24 cellular contexts compared by ENCODE assay signal in the genomic region with DNA sequence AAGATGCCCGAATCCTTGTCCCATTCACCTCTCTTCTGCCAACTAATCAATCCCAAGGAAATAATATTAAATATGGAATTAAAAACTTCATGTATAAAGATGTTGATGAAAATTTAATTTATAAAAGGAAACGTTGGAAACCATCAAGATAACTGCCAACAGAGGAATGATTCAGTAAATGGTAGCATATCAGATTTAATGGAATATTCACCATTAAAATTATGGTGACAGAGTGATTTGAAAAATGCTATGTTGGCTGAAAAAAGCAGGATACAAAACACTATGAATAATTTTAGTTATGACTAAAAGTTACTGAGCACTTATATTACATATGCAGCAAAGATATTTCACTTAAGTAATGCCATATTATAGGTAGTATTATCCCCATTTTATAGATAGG.
DNase-seq lines count a peak whose midpoint lies in the region; ATAC-seq, FAIRE-seq and TF ChIP-seq lines count a peak whose summit lies in the region.
"Had no signal": no experiment of that assay in that cellular context is flagged by ENCODE, and none has a peak within 500 bp of the region (broad histone marks: within the 10 kb centered on the region; RNA-seq: fewer than 3 reads in every experiment).

No MANE protein-coding gene starts in this region.

- H3K27me3 ChIP-seq in IMR-90 (ENCODE audit: control insufficient read depth, insufficient read depth, low read length) (no peaks in the 10 kb centered on the region), thoracic aorta (replicated peaks; ENCODE audit: insufficient read depth) (no peaks in the 10 kb centered on the region)
- H3K27me3 ChIP-seq: BLaER1 treated with 17β-estradiol and CSF1 and Interleukin-3, amounts not matched to agents 10 nM and 100 nM had no signal

- no TSS peak for BruUV-seq in IMR-90 (replicated peaks; lab: Mats Ljungman, UMichigan)

- H3K56ac ChIP-seq in IMR-90 (ENCODE audit: extremely low read depth, insufficient read depth, low read length) = no peak overlapping the region

- WGBS in A549 (ENCODE audit: missing lambda C conversion rate) = 59% methylated on average over 2 of the region's 2 CpGs
- WGBS in IMR-90 (ENCODE audit: extremely low coverage in 2 of 2, insufficient read length in 1 of 2), 2 experiments = no CpG with 5 or more reads among the region's 2 CpGs

- peaks cover 50% of the 10 kb centered on the region for H3K9me1 ChIP-seq in IMR-90 (ENCODE audit: insufficient read depth, low read length)

- peak overlapping the region; percentile 81; the same call in 1 of the 2 replicates for H4K91ac ChIP-seq in IMR-90 (ENCODE audit: insufficient read depth, low read depth, low read length)

- TF ChIP-seq EP300 in A549 (IDR thresholded peaks at IDR 0.05) = no peak

- H2BK120ac ChIP-seq in IMR-90 (ENCODE audit: low read depth, low read length) = peak overlapping the region; percentile 80

- H2AFZ ChIP-seq in IMR-90 (replicated peaks; ENCODE audit: low read length, poor library complexity) = no peak overlapping the region

- H4K8ac ChIP-seq in IMR-90 (ENCODE audit: low read depth in 2 of 2, low read length in 2 of 2) = 0 out of 4 replicates have a peak overlapping the region, but pooled peaks of 1 of the 2 experiments have one; percentile 40

- ATAC-seq in A549 (no peak), IMR-90 (ENCODE audit: low read depth) (no peak), thoracic aorta (ENCODE audit: insufficient number of reproducible peaks, low FRiP score, low read depth) (no peak), HG03342 (IDR thresholded peaks at IDR 0.05; ENCODE audit: unreplicated experiment) (no peak)
- ATAC-seq: CD8-positive, alpha-beta T cell; GM12878 had no signal

- in situ Hi-C loops in IMR-90 (cut with MboI; ENCODE audit: low sequenced_read_pairs) = no loop called here

- POLR2A ChIA-PET in A549 (lab: Yijun Ruan, JAX) (no interaction called here), IMR-90 (lab: Charles Lee; ENCODE audit: unreplicated experiment) (no interaction called here)

- H3K9me3 ChIP-seq in A549 = no peaks in the 10 kb centered on the region
- H3K9me3 ChIP-seq in IMR-90 (ENCODE audit: control insufficient read depth, insufficient read depth, low read length) = no peaks in the 10 kb centered on the region
- H3K9me3 ChIP-seq in thoracic aorta = no peaks in the 10 kb centered on the region
- H3K9me3 ChIP-seq: BLaER1 treated with 17β-estradiol and CSF1 and Interleukin-3, amounts not matched to agents 10 nM and 100 nM had no signal

- no peak overlapping the region for H3K9ac ChIP-seq in IMR-90 (ENCODE audit: low read depth, low read length)
- H3K9ac ChIP-seq: BLaER1 treated with 17β-estradiol and CSF1 and Interleukin-3, amounts not matched to agents 10 nM and 100 nM had no signal

- no peak overlapping the region; the same call in 1 of the 2 replicates for H3K18ac ChIP-seq in IMR-90 (ENCODE audit: low read depth, low read length)

- 0 out of 2 replicates have a peak overlapping the region, but pooled peaks have one; percentile 11 for H2BK20ac ChIP-seq in IMR-90 (ENCODE audit: low read depth, low read length)

- H3K4me3 ChIP-seq in A549 = no peak overlapping the region
- no peak overlapping the region for H3K4me3 ChIP-seq in IMR-90 (ENCODE audit: insufficient read depth, low read depth, low read length)
- H3K4me3 ChIP-seq in thoracic aorta = no peak overlapping the region
- H3K4me3 ChIP-seq: BLaER1 treated with 17β-estradiol and CSF1 and Interleukin-3, amounts not matched to agents 10 nM and 100 nM; GM12878 had no signal

- H4K20me1 ChIP-seq in IMR-90 (ENCODE audit: insufficient read depth, low read length) = peaks cover 6% of the 10 kb centered on the region; the same call in 1 of the 2 replicates
- H4K20me1 ChIP-seq: BLaER1 treated with 17β-estradiol and CSF1 and Interleukin-3, amounts not matched to agents 10 nM and 100 nM had no signal

- peak overlapping the region; percentile 25; the same call in 1 of the 2 replicates for H4K5ac ChIP-seq in IMR-90 (ENCODE audit: low read depth, low read length)

- H2AK5ac ChIP-seq in IMR-90 (ENCODE audit: low read depth, low read length) = peak overlapping the region; percentile 56; the same call in 1 of the 2 replicates

- no peak for FAIRE-seq in A549 (lab: Jason Lieb, UNC)
- FAIRE-seq: A204.1, GM12878, GM12892, GM18507, GM19239 had no signal

- H3K79me1 ChIP-seq in IMR-90 (ENCODE audit: low read depth in 1 of 2, low read length in 2 of 2) = peaks cover 47 to 72% of the 10 kb centered on the region in 2 experiments

- dilution Hi-C loops in IMR-90 (cut with HindIII; ENCODE audit: low sequenced_read_pairs, unreplicated experiment) = no loop called here

- CTCF ChIA-PET in A549 (lab: Yijun Ruan, JAX) (interaction anchor here (1.0 to 5.7 kb wide), 5 partner anchors 13 to 53 kb away, joined by 3 to 23 read pairs (median 4); no protein-coding TSS in a partner anchor), IMR-90 (lab: Yijun Ruan, JAX) (interaction anchor here (1.1 kb wide), 1 partner anchor 53 kb away, joined by 3 read pairs; no protein-coding TSS in a partner anchor)

- H3K23ac ChIP-seq in IMR-90 (ENCODE audit: low read depth, low read length) = no peak overlapping the region

- peak overlapping the region; percentile 13; the same call in 1 of the 3 replicates for H2BK15ac ChIP-seq in IMR-90 (ENCODE audit: low read depth, low read length)

- no peak overlapping the region for H3K27ac ChIP-seq in A549
- no peak overlapping the region for H3K27ac ChIP-seq in IMR-90 (ENCODE audit: insufficient read depth, low read length)
- peak overlapping the region; percentile 76 to 92 for H3K27ac ChIP-seq in thoracic aorta
- H3K27ac ChIP-seq: BLaER1 treated with 17β-estradiol and CSF1 and Interleukin-3, amounts not matched to agents 10 nM and 100 nM; C4-2B had no signal

- peak overlapping the region; percentile 72; the same call in 1 of the 2 replicates for H3K4ac ChIP-seq in IMR-90 (ENCODE audit: low read depth, low read length)

- H3K14ac ChIP-seq in IMR-90 (replicated peaks; ENCODE audit: low read depth, low read length) = no peak overlapping the region

- H3K4me1 ChIP-seq in A549 (peaks cover 25% of the 10 kb centered on the region), IMR-90 (ENCODE audit: control insufficient read depth, insufficient read depth, low read length) (peaks cover 33% of the 10 kb centered on the region), thoracic aorta (ENCODE audit: control insufficient read depth in 1 of 2, low read depth in 2 of 2) (peaks cover 40 to 76% of the 10 kb centered on the region in 2 donors)

- H2AK9ac ChIP-seq in IMR-90 (replicated peaks; ENCODE audit: low read depth, low read length, poor library complexity) = no peak overlapping the region

- DNase-seq in A549 (ENCODE audit: low read depth in 1 of 2, low spot score in 1 of 2) (no peak), IMR-90 (no peak), thoracic aorta (ENCODE audit: low spot score) (no peak), NAMALWA (ENCODE audit: low spot score) (no peak)
- DNase-seq: 8988T; AML-193; CD4-positive, alpha-beta T cell; CD8-positive, alpha-beta T cell; COR-L47; DMS 273 treated with DMSO at 0.1 percent for 48 hours; DMS153; DMS53; DMS79; DND-41; EL; GDM1 had no signal

- TF ChIP-seq CTCF in A549 (IDR thresholded peaks at IDR 0.05) = no peak
- no peak for TF ChIP-seq CTCF in IMR-90 (conservative IDR thresholded peaks at IDR 0.05; ENCODE audit: low read depth, low read length)
- TF ChIP-seq CTCF in thoracic aorta (IDR thresholded peaks at IDR 0.05) = no peak

- TF ChIP-seq POLR2A in A549 (IDR thresholded peaks at IDR 0.05; ENCODE audit: low read length) = no peak
- no peak for TF ChIP-seq POLR2A in IMR-90 (IDR thresholded peaks at IDR 0.05; ENCODE audit: low read depth, low read length)

- H2BK5ac ChIP-seq in IMR-90 (ENCODE audit: low read depth, low read length, poor library complexity, severe bottlenecking) = peak overlapping the region; percentile 9

- intact Hi-C loops in IMR-90 (cut with micrococcal nuclease) = no loop called here

- H3K4me2 ChIP-seq in A549 = no peak overlapping the region
- no peak overlapping the region for H3K4me2 ChIP-seq in IMR-90 (ENCODE audit: low read depth, low read length)
- H3K4me2 ChIP-seq: BLaER1 treated with 17β-estradiol and CSF1 and Interleukin-3, amounts not matched to agents 10 nM and 100 nM had no signal

- TF ChIP-seq RAD21 in A549 (conservative IDR thresholded peaks at IDR 0.05 in 1 of 2, IDR thresholded peaks at IDR 0.05 in 1 of 2) (no peak), IMR-90 (IDR thresholded peaks at IDR 0.05; ENCODE audit: low read length) (no peak)

- peaks cover 36% of the 10 kb centered on the region for H3K36me3 ChIP-seq in IMR-90 (ENCODE audit: control insufficient read depth, insufficient read depth, low read length)
- no peaks in the 10 kb centered on the region for H3K36me3 ChIP-seq in thoracic aorta

TF ChIP-seq in A549, 52 proteins besides CTCF, POLR2A, EP300 and RAD21:
- TF ChIP-seq RCOR1 (IDR thresholded peaks at IDR 0.05; ENCODE audit: low read depth, low read length) (no peak), MAFK (IDR thresholded peaks at IDR 0.05; ENCODE audit: partially characterized antibody) (peak; percentile 11)

TF ChIP-seq in IMR-90, 13 proteins besides CTCF, POLR2A, EP300 and RAD21:
- no peak for TF ChIP-seq ELK1 (IDR thresholded peaks at IDR 0.05; ENCODE audit: borderline replicate concordance, low read depth, low read length)

Comparison
In these comparisons a context has a peak if more than half of its experiments do, and no peak if none do; other contexts are left out.
1. H3K27ac ChIP-seq: peak in thoracic aorta (2 of 2); none in A549 (0 of 2) and IMR-90 (single experiment).